Comparison of ENCODE assay signal across 22 cellular contexts in genomic region chr9:494764-495163, GRCh38. TPM values are rescaled to one million over a fixed set of nuclear protein-coding genes. Genes with fewer than 3 reads are reported as not detected.
DNase-seq lines count a peak whose midpoint lies in the region; ATAC-seq and TF ChIP-seq lines count a peak whose summit lies in the region.
"Had no signal": no experiment of that assay in that cellular context is flagged by ENCODE, and none has a peak within 500 bp of the region (broad histone marks: within the 10 kb centered on the region; RNA-seq: fewer than 3 reads in every experiment).

No MANE protein-coding gene starts in this region.

- peaks cover 10% of the 10 kb centered on the region for H3K4me1 ChIP-seq in neural progenitor cell
- H3K4me1 ChIP-seq in vagina, result no peaks in the 10 kb centered on the region
- H3K4me1 ChIP-seq in MM.1S (ENCODE audit: low read length), result no peaks in the 10 kb centered on the region
- H3K4me1 ChIP-seq: BE2C; BLaER1 treated with 17β-estradiol and CSF1 and Interleukin-3, amounts not matched to agents 10 nM and 100 nM had no signal

- DNase-seq in LNCaP clone FGC (ENCODE audit: low read depth), result peak; percentile 89
- no peak for DNase-seq in left colon
- DNase-seq in neural progenitor cell (ENCODE audit: low spot score), result no peak
- no peak for DNase-seq in naive thymus-derived CD8-positive, alpha-beta T cell
- DNase-seq in vagina (ENCODE audit: extremely low spot score in 2 of 2), result no peak
- DNase-seq in MG63, result no peak
- DNase-seq in MM.1S, result no peak
- DNase-seq: 8988T; ACHN; AML-193; BE2C; CD4-positive, alpha-beta memory T cell; COR-L47; DMS153; EL; GDM1; H9 had no signal

- H3K9ac ChIP-seq in neural progenitor cell (no peak overlapping the region), MM.1S (ENCODE audit: low read length) (no peak overlapping the region)
- H3K9ac ChIP-seq: BLaER1 treated with 17β-estradiol and CSF1 and Interleukin-3, amounts not matched to agents 10 nM and 100 nM had no signal

- H3K9me3 Mint-ChIP-seq in neural progenitor cell, result no peaks in the 10 kb centered on the region
- H3K9me3 Mint-ChIP-seq in naive thymus-derived CD8-positive, alpha-beta T cell, result no peaks in the 10 kb centered on the region
- H3K9me3 Mint-ChIP-seq: CD4-positive, alpha-beta memory T cell had no signal

- H3K36me3 Mint-ChIP-seq in neural progenitor cell, result no peaks in the 10 kb centered on the region
- peaks cover 0 to 4% (median 0%) of the 10 kb centered on the region in 3 donors for H3K36me3 Mint-ChIP-seq in naive thymus-derived CD8-positive, alpha-beta T cell
- H3K36me3 Mint-ChIP-seq: CD4-positive, alpha-beta memory T cell had no signal

- no peaks in the 10 kb centered on the region for H3K36me3 ChIP-seq in neural progenitor cell
- H3K36me3 ChIP-seq in vagina, result no peaks in the 10 kb centered on the region
- H3K36me3 ChIP-seq in MG63, result no peaks in the 10 kb centered on the region
- no peaks in the 10 kb centered on the region for H3K36me3 ChIP-seq in MM.1S (replicated peaks; ENCODE audit: insufficient read depth, low read length)
- H3K36me3 ChIP-seq: BE2C; BLaER1 treated with 17β-estradiol and CSF1 and Interleukin-3, amounts not matched to agents 10 nM and 100 nM had no signal

- TF ChIP-seq POLR2A in vagina (IDR thresholded peaks at IDR 0.05), result no peak

- no peaks in the 10 kb centered on the region for H4K20me1 ChIP-seq in neural progenitor cell (ENCODE audit: low read depth)
- H4K20me1 ChIP-seq in MM.1S (ENCODE audit: insufficient read depth, low read length), result no peaks in the 10 kb centered on the region
- H4K20me1 ChIP-seq: BLaER1 treated with 17β-estradiol and CSF1 and Interleukin-3, amounts not matched to agents 10 nM and 100 nM had no signal

- peak overlapping the region; percentile 22 for H3K4me2 ChIP-seq in neural progenitor cell
- H3K4me2 ChIP-seq in MM.1S (ENCODE audit: low read depth, low read length), result no peak overlapping the region
- H3K4me2 ChIP-seq: A549; BLaER1 treated with 17β-estradiol and CSF1 and Interleukin-3, amounts not matched to agents 10 nM and 100 nM; GM23338 had no signal

- POLR2A ChIA-PET in naive thymus-derived CD8-positive, alpha-beta T cell (lab: Charles Lee), result no interaction called here

- H3K27me3 ChIP-seq in neural progenitor cell (no peaks in the 10 kb centered on the region), vagina (no peaks in the 10 kb centered on the region), MG63 (no peaks in the 10 kb centered on the region), MM.1S (replicated peaks; ENCODE audit: insufficient read depth, low read length) (no peaks in the 10 kb centered on the region)
- H3K27me3 ChIP-seq: BLaER1 treated with 17β-estradiol and CSF1 and Interleukin-3, amounts not matched to agents 10 nM and 100 nM had no signal

- H3K27me3 Mint-ChIP-seq in neural progenitor cell (ENCODE audit: insufficient read depth, low read depth), result peaks cover 2% of the 10 kb centered on the region
- peaks cover 0 to 7% (median 4%) of the 10 kb centered on the region in 5 donors for H3K27me3 Mint-ChIP-seq in naive thymus-derived CD8-positive, alpha-beta T cell

- H3K9me2 ChIP-seq in MM.1S (replicated peaks; ENCODE audit: insufficient read depth, low read length), result no peaks in the 10 kb centered on the region

- H3F3A ChIP-seq in neural progenitor cell (ENCODE audit: low read depth), result peaks cover 5% of the 10 kb centered on the region
- H3F3A ChIP-seq in MM.1S (ENCODE audit: insufficient read depth, low read length), result no peaks in the 10 kb centered on the region

- H3K4me3 ChIP-seq in LNCaP clone FGC (ENCODE audit: low read depth, low read length) (no peak overlapping the region), neural progenitor cell (no peak overlapping the region), vagina (no peak overlapping the region), MG63 (no peak overlapping the region), MM.1S (ENCODE audit: low read length) (no peak overlapping the region)
- H3K4me3 ChIP-seq: A549; BLaER1 treated with 17β-estradiol and CSF1 and Interleukin-3, amounts not matched to agents 10 nM and 100 nM; GM12878; GM23338 had no signal

- H3K4me1 Mint-ChIP-seq in neural progenitor cell, result peaks cover 27% of the 10 kb centered on the region
- H3K4me1 Mint-ChIP-seq in naive thymus-derived CD8-positive, alpha-beta T cell, result no peaks in the 10 kb centered on the region
- H3K4me1 Mint-ChIP-seq: CD4-positive, alpha-beta memory T cell; GM23338; H9 had no signal

- no peaks in the 10 kb centered on the region for H3K79me2 ChIP-seq in neural progenitor cell (ENCODE audit: low read depth)
- no peaks in the 10 kb centered on the region for H3K79me2 ChIP-seq in MM.1S (ENCODE audit: low read length)

- peak; percentile 79 for ATAC-seq in left colon
- ATAC-seq in naive thymus-derived CD8-positive, alpha-beta T cell, result no peak
- ATAC-seq: A549, GM12878, GM23338 had no signal

- H3K9me3 ChIP-seq in neural progenitor cell (ENCODE audit: low read depth) (no peaks in the 10 kb centered on the region), vagina (no peaks in the 10 kb centered on the region), MG63 (no peaks in the 10 kb centered on the region), MM.1S (replicated peaks; ENCODE audit: insufficient read depth, low read length) (no peaks in the 10 kb centered on the region)
- H3K9me3 ChIP-seq: A549; BE2C; BLaER1 treated with 17β-estradiol and CSF1 and Interleukin-3, amounts not matched to agents 10 nM and 100 nM had no signal

- H3K27ac ChIP-seq in 22Rv1 (peak overlapping the region; percentile 77), neural progenitor cell (no peak overlapping the region), vagina (no peak overlapping the region), MM.1S (ENCODE audit: low read length) (no peak overlapping the region)
- H3K27ac ChIP-seq: A549; BLaER1 treated with 17β-estradiol and CSF1 and Interleukin-3, amounts not matched to agents 10 nM and 100 nM had no signal

- no peak overlapping the region for H3K4me3 Mint-ChIP-seq in neural progenitor cell
- no peak overlapping the region for H3K4me3 Mint-ChIP-seq in naive thymus-derived CD8-positive, alpha-beta T cell
- H3K4me3 Mint-ChIP-seq: CD4-positive, alpha-beta memory T cell; GM23338; H9 had no signal

- intact Hi-C loops in left colon (cut with DNase I, micrococcal nuclease) (no loop called here), vagina (cut with DNase I) (no loop called here)

- TF ChIP-seq CTCF in 22Rv1 (IDR thresholded peaks at IDR 0.05), result no peak
- no peak for TF ChIP-seq CTCF in LNCaP clone FGC (IDR thresholded peaks at IDR 0.05; ENCODE audit: control insufficient read depth, extremely low read depth, insufficient read depth)
- no peak for TF ChIP-seq CTCF in neural progenitor cell (IDR thresholded peaks at IDR 0.05)
- no peak for TF ChIP-seq CTCF in vagina (IDR thresholded peaks at IDR 0.05)
- TF ChIP-seq CTCF in MM.1S (IDR thresholded peaks at IDR 0.05; ENCODE audit: low read length), result no peak

- H2AFZ ChIP-seq in neural progenitor cell (replicated peaks) (no peak overlapping the region), MM.1S (ENCODE audit: low read length) (no peak overlapping the region)
- H2AFZ ChIP-seq: GM23338 had no signal

- no peak overlapping the region for H3K27ac Mint-ChIP-seq in neural progenitor cell
- no peak overlapping the region for H3K27ac Mint-ChIP-seq in naive thymus-derived CD8-positive, alpha-beta T cell
- H3K27ac Mint-ChIP-seq: CD4-positive, alpha-beta memory T cell; GM23338; H9 had no signal

RNA-seq across cellular contexts. Expression of gene KANK1, which starts 9.7 kb away (rescaled TPM):
- 10 to 100 TPM; 29.1 to 30.2 TPM for total RNA-seq in left colon
- 24.5 and 27.9 TPM in 2 replicates for total RNA-seq in neural progenitor cell (ENCODE audit: low replicate concordance)
- total RNA-seq in naive thymus-derived CD8-positive, alpha-beta T cell, result 10 to 100 TPM; 10.1 to 13.0 TPM
- polyA plus RNA-seq in naive thymus-derived CD8-positive, alpha-beta T cell, result 10 to 100 TPM in 1 of 3 donors, 1 to 10 TPM in 2; 1.0 to 12.9 (median 5.4) TPM
- 115 TPM for total RNA-seq in vagina
- total RNA-seq in MG63 (2014; rRNA removed; shearing (Covaris generic); ENCODE audit: low replicate concordance), result 45.6 and 48.8 TPM in 2 replicates
